In genomic region chr1:3166206-3166918, GRCh38 we compare ENCODE assay signal across 18 cellular contexts.
"Had no signal": no experiment of that assay in that cellular context is flagged by ENCODE, and none has a peak within 500 bp of the region (broad histone marks: within the 10 kb centered on the region; RNA-seq: fewer than 3 reads in every experiment).

No MANE protein-coding gene starts in this region.

- H3K9ac ChIP-seq: parathyroid adenoma had no signal

- H3K27ac Mint-ChIP-seq: activated CD4-positive, alpha-beta memory T cell treated with anti-CD3 and anti-CD28 coated beads for 36 hours; activated naive CD8-positive, alpha-beta T cell treated with anti-CD3 and anti-CD28 coated beads, Interleukin-2, amount 50 U/mL, for 24 hours; immature natural killer cell; natural killer cell; stimulated activated naive B cell treated with anti-CD40 and anti-IgM and Interleukin-4, amounts not matched to agents 10 μg/mL and 1 μg/mL and 100 μg/mL, for 72 hours had no signal

- DNase-seq: activated CD4-positive, alpha-beta memory T cell treated with anti-CD3 and anti-CD28 coated beads for 36 hours; activated CD4-positive, alpha-beta T cell treated with anti-CD3 and anti-CD28 coated beads for 48 hours; activated gamma-delta T cell; activated naive CD4-positive, alpha-beta T cell treated with anti-CD3 and anti-CD28 coated beads, Interleukin-2, amount 50 U/mL, for 16 hours; activated naive CD8-positive, alpha-beta T cell treated with anti-CD3 and anti-CD28 coated beads, Interleukin-2, amount 50 U/mL, for 24 hours; immature natural killer cell; kidney glomerular epithelial cell; left ventricle myocardium inferior; natural killer cell; small intestine; stimulated activated CD4-positive, alpha-beta T cell treated with anti-CD3 and anti-CD28 coated beads, Interleukin-2, amount 100 ng/mL, for 24 hours; stimulated activated naive B cell treated with anti-CD40 and anti-IgM and Interleukin-4, amounts not matched to agents 10 μg/mL and 1 μg/mL and 100 μg/mL, for 72 hours had no signal

- ATAC-seq: activated naive CD8-positive, alpha-beta T cell treated with anti-CD3 and anti-CD28 coated beads, Interleukin-2, amount 50 U/mL, for 24 hours; natural killer cell; sciatic nerve; SK-N-SH treated with all-trans-retinoic acid at 6 μM for 48 hours; stimulated activated naive B cell treated with anti-CD40 and anti-IgM and Interleukin-4, amounts not matched to agents 10 μg/mL and 1 μg/mL and 100 μg/mL, for 72 hours had no signal

- H3K4me3 ChIP-seq: coronary artery, left ventricle myocardium inferior, upper lobe of left lung had no signal

- H3K36me3 Mint-ChIP-seq: activated CD4-positive, alpha-beta memory T cell treated with anti-CD3 and anti-CD28 coated beads for 36 hours; immature natural killer cell; natural killer cell; stimulated activated naive B cell treated with anti-CD40 and anti-IgM and Interleukin-4, amounts not matched to agents 10 μg/mL and 1 μg/mL and 100 μg/mL, for 72 hours had no signal

- H3K9me3 Mint-ChIP-seq: activated CD4-positive, alpha-beta memory T cell treated with anti-CD3 and anti-CD28 coated beads for 36 hours; activated naive CD8-positive, alpha-beta T cell treated with anti-CD3 and anti-CD28 coated beads, Interleukin-2, amount 50 U/mL, for 24 hours; immature natural killer cell; natural killer cell; stimulated activated naive B cell treated with anti-CD40 and anti-IgM and Interleukin-4, amounts not matched to agents 10 μg/mL and 1 μg/mL and 100 μg/mL, for 72 hours had no signal

- H3K27me3 ChIP-seq: upper lobe of left lung had no signal

- H3K9me3 ChIP-seq: left ventricle myocardium inferior, upper lobe of left lung had no signal

- H3K27ac ChIP-seq: epithelial cell of prostate, left ventricle myocardium inferior, parathyroid adenoma had no signal

- H3K4me1 Mint-ChIP-seq: activated naive CD8-positive, alpha-beta T cell treated with anti-CD3 and anti-CD28 coated beads, Interleukin-2, amount 50 U/mL, for 24 hours; immature natural killer cell; natural killer cell had no signal

- H3K36me3 ChIP-seq: left ventricle myocardium inferior, upper lobe of left lung had no signal

- FAIRE-seq: small intestine had no signal

- H3K4me3 Mint-ChIP-seq: activated CD4-positive, alpha-beta memory T cell treated with anti-CD3 and anti-CD28 coated beads for 36 hours; activated naive CD8-positive, alpha-beta T cell treated with anti-CD3 and anti-CD28 coated beads, Interleukin-2, amount 50 U/mL, for 24 hours; immature natural killer cell; natural killer cell; stimulated activated naive B cell treated with anti-CD40 and anti-IgM and Interleukin-4, amounts not matched to agents 10 μg/mL and 1 μg/mL and 100 μg/mL, for 72 hours had no signal
